13 cellular contexts compared by ENCODE assay signal in genomic region chr14:75877292-75877691, GRCh38.
DNase-seq lines count a peak whose midpoint lies in the region; ATAC-seq and TF ChIP-seq lines count a peak whose summit lies in the region.
"Had no signal": no experiment of that assay in that cellular context is flagged by ENCODE, and none has a peak within 500 bp of the region (broad histone marks: within the 10 kb centered on the region; RNA-seq: fewer than 3 reads in every experiment).

No MANE protein-coding gene starts in this region.

- peaks cover 21% of the 10 kb centered on the region for H3K4me1 Mint-ChIP-seq in activated CD4-positive, alpha-beta T cell treated with anti-CD3 and anti-CD28 coated beads, Interleukin-2, amount 10 ng/mL, durations not matched to agents 24 days and 14 days
- H3K4me1 Mint-ChIP-seq in activated T-helper 17 cell treated with anti-CD3 and anti-CD28 coated beads, Interleukin-2, amount 50 U/mL, for 72 hours = peaks cover 10% of the 10 kb centered on the region
- peaks cover 10% of the 10 kb centered on the region for H3K4me1 Mint-ChIP-seq in stimulated activated effector memory CD8-positive, alpha-beta T cell treated with anti-CD3 and anti-CD28 coated beads, Interleukin-12 subunit alpha, Interleukin-12 subunit beta, amount 100 ng/mL, for 72 hours
- H3K4me1 Mint-ChIP-seq: naive thymus-derived CD8-positive, alpha-beta T cell had no signal

- H3K4me2 ChIP-seq in mesendoderm (ENCODE audit: low read length) = no peak overlapping the region

- H3K4me1 ChIP-seq in foreskin keratinocyte = peaks cover 18% of the 10 kb centered on the region
- no peaks in the 10 kb centered on the region for H3K4me1 ChIP-seq in mesendoderm (ENCODE audit: control insufficient read depth, low read depth, low read length)

- H3K27ac Mint-ChIP-seq in activated CD4-positive, alpha-beta T cell treated with anti-CD3 and anti-CD28 coated beads, Interleukin-2, amount 10 ng/mL, durations not matched to agents 24 days and 14 days = peak overlapping the region; percentile 21
- no peak overlapping the region for H3K27ac Mint-ChIP-seq in activated T-helper 17 cell treated with anti-CD3 and anti-CD28 coated beads, Interleukin-2, amount 50 U/mL, for 72 hours
- H3K27ac Mint-ChIP-seq in stimulated activated effector memory CD8-positive, alpha-beta T cell treated with anti-CD3 and anti-CD28 coated beads, Interleukin-12 subunit alpha, Interleukin-12 subunit beta, amount 100 ng/mL, for 72 hours = no peak overlapping the region
- H3K27ac Mint-ChIP-seq: naive thymus-derived CD8-positive, alpha-beta T cell had no signal

- H3K36me3 Mint-ChIP-seq in activated CD4-positive, alpha-beta T cell treated with anti-CD3 and anti-CD28 coated beads, Interleukin-2, amount 10 ng/mL, durations not matched to agents 24 days and 14 days (ENCODE audit: low read depth) = no peaks in the 10 kb centered on the region
- H3K36me3 Mint-ChIP-seq in activated T-helper 17 cell treated with anti-CD3 and anti-CD28 coated beads, Interleukin-2, amount 50 U/mL, for 72 hours (ENCODE audit: low read depth) = peaks cover 5% of the 10 kb centered on the region
- no peaks in the 10 kb centered on the region for H3K36me3 Mint-ChIP-seq in stimulated activated effector memory CD8-positive, alpha-beta T cell treated with anti-CD3 and anti-CD28 coated beads, Interleukin-12 subunit alpha, Interleukin-12 subunit beta, amount 100 ng/mL, for 72 hours

- H2BK5ac ChIP-seq in mesendoderm (ENCODE audit: low read length) = no peak overlapping the region

- H4K5ac ChIP-seq in mesendoderm (ENCODE audit: low read length) = no peak overlapping the region

- no peaks in the 10 kb centered on the region for H3K79me1 ChIP-seq in mesendoderm (ENCODE audit: low read length)

- no peaks in the 10 kb centered on the region for H3K36me3 ChIP-seq in mesendoderm (ENCODE audit: control insufficient read depth, insufficient read depth, low read length)

- DNase-seq in activated CD4-positive, alpha-beta T cell treated with anti-CD3 and anti-CD28 coated beads, Interleukin-2, amount 10 ng/mL, durations not matched to agents 24 days and 14 days = no peak
- no peak for DNase-seq in activated CD4-positive, alpha-beta T cell treated with anti-CD3 and anti-CD28 coated beads for 4 hours
- DNase-seq in foreskin keratinocyte (peak; percentile 71 to 83), 8988T (no peak), mesendoderm (no peak)
- no peak for DNase-seq in stimulated activated effector memory CD8-positive, alpha-beta T cell treated with anti-CD3 and anti-CD28 coated beads, Interleukin-12 subunit alpha, Interleukin-12 subunit beta, amount 100 ng/mL, for 72 hours (ENCODE audit: low spot score in 2 of 2)
- DNase-seq: activated T-cell treated with anti-CD3 and anti-CD28 coated beads for 4 hours; naive thymus-derived CD8-positive, alpha-beta T cell; T1000 had no signal

- intact Hi-C loops in activated CD4-positive, alpha-beta T cell treated with anti-CD3 and anti-CD28 coated beads, Interleukin-2, amount 10 ng/mL, durations not matched to agents 24 days and 14 days (cut with micrococcal nuclease) = no loop called here

- TF ChIP-seq CTCF in foreskin keratinocyte (conservative IDR thresholded peaks at IDR 0.05) = no peak

- H3K23ac ChIP-seq in mesendoderm (ENCODE audit: low read length) = no peak overlapping the region

- H2BK15ac ChIP-seq in mesendoderm (replicated peaks; ENCODE audit: low read depth) = no peak overlapping the region

- no peaks in the 10 kb centered on the region for H3K9me3 Mint-ChIP-seq in activated CD4-positive, alpha-beta T cell treated with anti-CD3 and anti-CD28 coated beads, Interleukin-2, amount 10 ng/mL, durations not matched to agents 24 days and 14 days
- no peaks in the 10 kb centered on the region for H3K9me3 Mint-ChIP-seq in activated T-helper 17 cell treated with anti-CD3 and anti-CD28 coated beads, Interleukin-2, amount 50 U/mL, for 72 hours
- no peaks in the 10 kb centered on the region for H3K9me3 Mint-ChIP-seq in stimulated activated effector memory CD8-positive, alpha-beta T cell treated with anti-CD3 and anti-CD28 coated beads, Interleukin-12 subunit alpha, Interleukin-12 subunit beta, amount 100 ng/mL, for 72 hours
- H3K9me3 Mint-ChIP-seq: naive thymus-derived CD8-positive, alpha-beta T cell had no signal

- no peak overlapping the region for H2BK120ac ChIP-seq in mesendoderm (ENCODE audit: low read depth, low read length)

- no CpG with 5 or more reads among the region's 1 CpG for whole genome bisulfite sequencing in mesendoderm (ENCODE audit: extremely low coverage, insufficient coverage, low lambda C conversion rate)

- H3K27ac ChIP-seq in foreskin keratinocyte (peak overlapping the region; percentile 95), mesendoderm (ENCODE audit: low read depth, low read length) (no peak overlapping the region)
- H3K27ac ChIP-seq: testis had no signal

- no peak overlapping the region for H3K56ac ChIP-seq in mesendoderm (ENCODE audit: low read length)

- H3K4me3 Mint-ChIP-seq in activated CD4-positive, alpha-beta T cell treated with anti-CD3 and anti-CD28 coated beads, Interleukin-2, amount 10 ng/mL, durations not matched to agents 24 days and 14 days = no peak overlapping the region
- H3K4me3 Mint-ChIP-seq in activated T-helper 17 cell treated with anti-CD3 and anti-CD28 coated beads, Interleukin-2, amount 50 U/mL, for 72 hours = no peak overlapping the region
- no peak overlapping the region for H3K4me3 Mint-ChIP-seq in stimulated activated effector memory CD8-positive, alpha-beta T cell treated with anti-CD3 and anti-CD28 coated beads, Interleukin-12 subunit alpha, Interleukin-12 subunit beta, amount 100 ng/mL, for 72 hours
- H3K4me3 Mint-ChIP-seq: naive thymus-derived CD8-positive, alpha-beta T cell had no signal

- H3K9ac ChIP-seq in mesendoderm (ENCODE audit: low read length) = no peak overlapping the region

- H4K8ac ChIP-seq in mesendoderm (ENCODE audit: low read depth, low read length) = no peak overlapping the region

- no peaks in the 10 kb centered on the region for H3K27me3 Mint-ChIP-seq in activated CD4-positive, alpha-beta T cell treated with anti-CD3 and anti-CD28 coated beads, Interleukin-2, amount 10 ng/mL, durations not matched to agents 24 days and 14 days
- no peaks in the 10 kb centered on the region for H3K27me3 Mint-ChIP-seq in activated T-helper 17 cell treated with anti-CD3 and anti-CD28 coated beads, Interleukin-2, amount 50 U/mL, for 72 hours
- H3K27me3 Mint-ChIP-seq: naive thymus-derived CD8-positive, alpha-beta T cell had no signal

- no peaks in the 10 kb centered on the region for H3K27me3 ChIP-seq in foreskin keratinocyte
- H3K27me3 ChIP-seq in mesendoderm (ENCODE audit: insufficient read depth, low read length, poor library complexity) = no peaks in the 10 kb centered on the region
- H3K27me3 ChIP-seq: testis had no signal

- H3K18ac ChIP-seq in mesendoderm (ENCODE audit: low read length) = no peak overlapping the region

- no peaks in the 10 kb centered on the region for H3K79me2 ChIP-seq in mesendoderm (ENCODE audit: control insufficient read depth, insufficient read depth, low read length)

- peak; percentile 43 for ATAC-seq in activated T-helper 17 cell treated with anti-CD3 and anti-CD28 coated beads, Interleukin-2, amount 50 U/mL, for 72 hours (replicated peaks)
- ATAC-seq in foreskin keratinocyte (peak; percentile 87), GM19324 (IDR thresholded peaks at IDR 0.05; ENCODE audit: low FRiP score, unreplicated experiment) (no peak)
- ATAC-seq in stimulated activated effector memory CD8-positive, alpha-beta T cell treated with anti-CD3 and anti-CD28 coated beads, Interleukin-12 subunit alpha, Interleukin-12 subunit beta, amount 100 ng/mL, for 72 hours = peak; percentile 60
- ATAC-seq: HCT116; naive thymus-derived CD8-positive, alpha-beta T cell had no signal

- H3K4me3 ChIP-seq in mesendoderm (ENCODE audit: low read length) = no peak overlapping the region
- H3K4me3 ChIP-seq: testis had no signal

- no peak overlapping the region for H3K4ac ChIP-seq in mesendoderm (ENCODE audit: low read depth, low read length)

- no peak overlapping the region for H2AK5ac ChIP-seq in mesendoderm (ENCODE audit: low read length)

Comparison
In these comparisons a context has a peak if more than half of its experiments do, and no peak if none do; other contexts are left out.
1. DNase-seq: peak in foreskin keratinocyte (2 of 2); none in activated CD4-positive, alpha-beta T cell treated with anti-CD3 and anti-CD28 coated beads, Interleukin-2, amount 10 ng/mL, durations not matched to agents 24 days and 14 days (single experiment), activated CD4-positive, alpha-beta T cell treated with anti-CD3 and anti-CD28 coated beads for 4 hours (0 of 2), stimulated activated effector memory CD8-positive, alpha-beta T cell treated with anti-CD3 and anti-CD28 coated beads, Interleukin-12 subunit alpha, Interleukin-12 subunit beta, amount 100 ng/mL, for 72 hours (0 of 2), 8988T (single experiment) and mesendoderm (single experiment).